In the genomic region with DNA sequence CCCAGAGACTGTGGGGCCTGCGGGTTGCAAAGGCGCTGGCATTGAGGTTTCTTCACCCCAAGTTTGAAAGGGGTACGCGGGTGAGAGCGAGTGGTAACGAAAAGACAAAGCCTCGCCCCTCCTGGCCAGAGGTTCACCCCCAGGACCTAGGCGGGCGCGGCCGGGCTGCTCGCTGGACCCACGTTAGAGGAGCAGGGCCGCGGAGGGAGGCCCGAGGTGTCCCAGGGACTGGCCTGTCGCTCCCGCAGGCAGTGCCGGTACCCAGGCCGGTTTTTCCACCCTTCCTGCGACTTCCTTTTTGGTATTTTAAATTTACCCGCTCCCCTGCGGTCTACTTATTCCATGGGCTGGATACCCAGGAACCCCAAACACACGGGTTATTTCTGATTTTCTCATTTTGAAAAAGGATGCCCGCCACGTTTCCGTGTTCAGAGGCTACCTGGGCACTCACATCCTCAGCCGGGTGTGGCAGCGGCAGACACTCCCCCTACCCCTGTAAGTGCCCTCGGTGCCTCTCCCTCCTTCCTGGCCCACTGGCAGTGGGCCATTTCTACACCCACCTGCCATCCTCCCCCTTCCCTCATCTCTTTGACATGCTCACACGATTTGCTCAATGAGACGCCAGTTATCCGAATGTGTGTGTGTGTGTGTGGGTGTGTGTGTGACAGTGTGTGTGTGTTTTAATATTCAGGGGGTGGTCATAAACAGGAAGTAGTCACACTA, we compare ENCODE assay signal across 8 cellular contexts. TPM values are rescaled to one million over a fixed set of nuclear protein-coding genes. Genes with fewer than 3 reads are reported as not detected.
DNase-seq lines count a peak whose midpoint lies in the region; ATAC-seq, FAIRE-seq and TF ChIP-seq lines count a peak whose summit lies in the region.

No MANE protein-coding gene starts in this region.

- no peak for TF ChIP-seq POLR2A in HepG2 (IDR thresholded peaks at IDR 0.05; ENCODE audit: insufficient read depth in 1 of 2, low read depth in 2 of 2, low read length in 2 of 2)
- TF ChIP-seq POLR2A in right lobe of liver (IDR thresholded peaks at IDR 0.05): no peak
- no peak for TF ChIP-seq POLR2A in breast epithelium (IDR thresholded peaks at IDR 0.05)

- peak overlapping the region; percentile 74 for H3K4me3 Mint-ChIP-seq in memory B cell

- no peaks in the 10 kb centered on the region for H3K79me2 ChIP-seq in HepG2 (ENCODE audit: insufficient read depth, low read length)

- BruUV-seq in HepG2 (replicated peaks; lab: Mats Ljungman, UMichigan): no TSS peak

- DNase-seq in HepG2 (ENCODE audit: low spot score) (no peak), right lobe of liver (no peak), breast epithelium (ENCODE audit: low spot score in 2 of 2) (no peak), memory B cell (ENCODE audit: low spot score in 2 of 2) (no peak), midbrain (lab: John Stamatoyannopoulos, UW) (no peak)
- DNase-seq in stimulated activated CD4-positive, alpha-beta T cell treated with anti-CD3 and anti-CD28 coated beads, Interleukin-4, amount 100 ng/mL, for 4 hours: no peak
- DNase-seq in activated CD4-positive, alpha-beta T cell treated with anti-CD3 and anti-CD28 coated beads for 48 hours: no peak

- no peak for TF ChIP-seq RAD21 in HepG2 (CRISPR knock-in tag; IDR thresholded peaks at IDR 0.05)

- no peaks in the 10 kb centered on the region for H3K9me3 ChIP-seq in HepG2 (ENCODE audit: low read length)
- H3K9me3 ChIP-seq in right lobe of liver: no peaks in the 10 kb centered on the region
- no peaks in the 10 kb centered on the region for H3K9me3 ChIP-seq in breast epithelium

- no peaks in the 10 kb centered on the region for H3K36me3 Mint-ChIP-seq in memory B cell

- no peak overlapping the region for H3K4me2 ChIP-seq in HepG2 (ENCODE audit: low read depth, low read length)

- H3K27me3 ChIP-seq in HepG2 (ENCODE audit: control insufficient read depth in 1 of 2, insufficient read depth in 2 of 2, low read length in 2 of 2) (peaks cover 10 to 94% of the 10 kb centered on the region in 2 experiments), right lobe of liver (peaks cover 0 to 15% of the 10 kb centered on the region in 2 donors), breast epithelium (peaks cover 0 to 88% of the 10 kb centered on the region in 2 donors)

- TF ChIP-seq CTCF in HepG2 (CRISPR knock-in tag; IDR thresholded peaks at IDR 0.05) (no peak), right lobe of liver (IDR thresholded peaks at IDR 0.05) (no peak), breast epithelium (IDR thresholded peaks at IDR 0.05) (no peak)

- intact Hi-C loops in HepG2 (cut with micrococcal nuclease; ENCODE audit: unreplicated experiment) (no loop called here), right lobe of liver (cut with DNase I) (loop anchor here in 1 of 2 donors (10.0 kb wide), 1 partner anchor 488 kb away; no protein-coding TSS in a partner anchor), breast epithelium (cut with DNase I; ENCODE audit: low total_unique reads) (no loop called here)

- in situ Hi-C loops in HepG2 (cut with HindIII; ENCODE audit: extremely low pct_ligation_motif_present, low pct_unique_long_range_greater_than_20kb): no loop called here

- H3K9ac ChIP-seq in HepG2 (ENCODE audit: insufficient read depth, low read depth, low read length): no peak overlapping the region

- H3K36me3 ChIP-seq in HepG2 (replicated peaks in 1 of 2; ENCODE audit: control insufficient read depth in 1 of 2, insufficient read depth in 2 of 2, low read length in 2 of 2) (no peaks in the 10 kb centered on the region), right lobe of liver (no peaks in the 10 kb centered on the region), breast epithelium (no peaks in the 10 kb centered on the region)

- peaks cover 9% of the 10 kb centered on the region for H3K4me1 ChIP-seq in HepG2 (ENCODE audit: insufficient read depth, low read length)
- no peaks in the 10 kb centered on the region for H3K4me1 ChIP-seq in right lobe of liver
- H3K4me1 ChIP-seq in breast epithelium: no peaks in the 10 kb centered on the region

- H3K27me3 Mint-ChIP-seq in memory B cell: peaks cover 31% of the 10 kb centered on the region

- ATAC-seq in HepG2: no peak
- ATAC-seq in right lobe of liver: no peak
- no peak for ATAC-seq in memory B cell (ENCODE audit: low read depth)
- ATAC-seq in HG03039 (IDR thresholded peaks at IDR 0.05; ENCODE audit: unreplicated experiment): no peak

- no peaks in the 10 kb centered on the region for H3K9me3 Mint-ChIP-seq in memory B cell

- H3K27ac ChIP-seq in HepG2 (ENCODE audit: extremely low read length, insufficient read depth, low read length) (no peak overlapping the region), right lobe of liver (no peak overlapping the region), breast epithelium (peak overlapping the region; percentile 32 to 33)

- H3K27ac Mint-ChIP-seq in memory B cell: no peak overlapping the region

- no peak overlapping the region for H2AFZ ChIP-seq in HepG2 (ENCODE audit: low read length)

- 22% methylated on average over 32 of the region's 33 CpGs for WGBS in HepG2 (ENCODE audit: low lambda C conversion rate)
- WGBS in right lobe of liver (ENCODE audit: insufficient coverage, low coverage, low lambda C conversion rate, missing lambda C conversion rate): 17% methylated on average over 11 of the region's 33 CpGs

- POLR2A ChIA-PET in HepG2 (lab: Yijun Ruan, JAX): no interaction called here

- H3K4me1 Mint-ChIP-seq in memory B cell: peaks cover 3% of the 10 kb centered on the region

- no peak for TF ChIP-seq EP300 in HepG2 (IDR thresholded peaks at IDR 0.05; ENCODE audit: low read depth in 2 of 2, low read length in 2 of 2)
- TF ChIP-seq EP300 in HepG2 (CRISPR knock-in tag; IDR thresholded peaks at IDR 0.05; ENCODE audit: borderline replicate concordance): no peak

- CTCF ChIA-PET in HepG2 (lab: Yijun Ruan, JAX; ENCODE audit: low intra/inter-chr PET ratio, low total read pairs): interaction anchor here (0.8 kb wide), 1 partner anchor 185 kb away, joined by 5 read pairs; no protein-coding TSS in a partner anchor

- no peak for FAIRE-seq in HepG2 (lab: Jason Lieb, UNC)

- H4K20me1 ChIP-seq in HepG2 (ENCODE audit: insufficient read depth, low read length): peaks cover 3% of the 10 kb centered on the region; the same call in 1 of the 2 replicates

- H3K4me3 ChIP-seq in HepG2 (replicated peaks in 1 of 3; ENCODE audit: insufficient read depth in 1 of 3, low read depth in 2 of 3, low read length in 3 of 3): no peak overlapping the region; a peak in 1 of 6 replicates
- H3K4me3 ChIP-seq in right lobe of liver: peak overlapping the region in 1 of 3 donors; percentile 43
- H3K4me3 ChIP-seq in breast epithelium: peak overlapping the region; percentile 28 to 63 (median 50)

RNA-seq across cellular contexts. Expression of gene FOXL1, which starts 1.6 kb away (rescaled TPM):
- not detected in 2 replicates for total RNA-seq in HepG2 (2016; rRNA removed; fragmentation: Illumina TruSeq; extraction: Trizol)
- not detected in 2 replicates for total RNA-seq in HepG2 (2016; cell fraction: cytosol; rRNA removed; fragmentation: Illumina TruSeq; extraction: Trizol; ENCODE audit: low read depth)
- not detected in 2 replicates for total RNA-seq in HepG2 (2016; cell fraction: insoluble cytoplasmic fraction; rRNA removed; fragmentation: Illumina TruSeq; extraction: Trizol)
- total RNA-seq in HepG2 (2016; cell fraction: membrane; rRNA removed; fragmentation: Illumina TruSeq; extraction: Trizol): not detected in 2 replicates
- total RNA-seq in HepG2 (2016; cell fraction: nucleus; rRNA removed; fragmentation: Illumina TruSeq; extraction: Trizol): not detected in 2 replicates
- polyA plus RNA-seq in HepG2 (2011; rRNA removed): not detected in 2 replicates
- polyA plus RNA-seq in HepG2 (2011; cell fraction: cytosol; rRNA removed): 0.01 TPM in 1 of 2 replicates, not detected in the other
- polyA plus RNA-seq in HepG2 (2011; cell fraction: nucleus; rRNA removed): not detected in 2 replicates
- polyA plus RNA-seq in HepG2 (2012): not detected in 2 replicates
- not detected in 2 replicates for polyA plus RNA-seq in HepG2 (2016; cell fraction: cytosol; fragmentation: Illumina TruSeq; extraction: Trizol; ENCODE audit: low read depth)
- polyA plus RNA-seq in HepG2 (2016; cell fraction: insoluble cytoplasmic fraction; fragmentation: Illumina TruSeq; extraction: Trizol; ENCODE audit: low read depth): not detected in 2 replicates
- polyA plus RNA-seq in HepG2 (2016; cell fraction: membrane; fragmentation: Illumina TruSeq; extraction: Trizol; ENCODE audit: low read depth): not detected in 2 replicates
- polyA plus RNA-seq in HepG2 (2016; cell fraction: nucleus; fragmentation: Illumina TruSeq; extraction: Trizol; ENCODE audit: insufficient read depth, low read depth): not detected in 2 replicates
- 1.1 TPM in 1 of 2 replicates, not detected in the other for polyA minus RNA-seq in HepG2 (2011; rRNA and poly(A)+ RNA removed; ENCODE audit: low replicate concordance)
- not detected in 2 replicates for polyA minus RNA-seq in HepG2 (2011; cell fraction: cytosol; rRNA and poly(A)+ RNA removed)
- polyA minus RNA-seq in HepG2 (2011; cell fraction: nucleus; rRNA and poly(A)+ RNA removed): not detected in 2 replicates
- total RNA-seq in right lobe of liver: under 1 TPM in 4 of 6 experiments, not detected in 2; 0.15 to 0.74 (median 0.46) TPM
- total RNA-seq in breast epithelium: 1 to 10 TPM in 1 of 3 donors, under 1 TPM in 2; 0.16 to 1.5 (median 0.98) TPM

RNA-seq across cellular contexts. Expression of gene FOXC2, which starts 10.1 kb away (rescaled TPM):
- total RNA-seq in HepG2 (2016; rRNA removed; fragmentation: Illumina TruSeq; extraction: Trizol) (not detected in 2 replicates), right lobe of liver (under 1 TPM in 1 of 6 experiments, not detected in 5; 0.20 TPM), breast epithelium (under 1 TPM; 0.15 to 0.98 (median 0.32) TPM)
- not detected in 2 replicates for total RNA-seq in HepG2 (2016; cell fraction: cytosol; rRNA removed; fragmentation: Illumina TruSeq; extraction: Trizol; ENCODE audit: low read depth)
- total RNA-seq in HepG2 (2016; cell fraction: insoluble cytoplasmic fraction; rRNA removed; fragmentation: Illumina TruSeq; extraction: Trizol): not detected in 2 replicates
- not detected in 2 replicates for total RNA-seq in HepG2 (2016; cell fraction: membrane; rRNA removed; fragmentation: Illumina TruSeq; extraction: Trizol)
- not detected in 2 replicates for total RNA-seq in HepG2 (2016; cell fraction: nucleus; rRNA removed; fragmentation: Illumina TruSeq; extraction: Trizol)
- polyA plus RNA-seq in HepG2 (2011; rRNA removed): 0.05 TPM in 1 of 2 replicates, not detected in the other
- polyA plus RNA-seq in HepG2 (2011; cell fraction: cytosol; rRNA removed): not detected in 2 replicates
- 0.26 and 0.31 TPM in 2 replicates for polyA plus RNA-seq in HepG2 (2011; cell fraction: nucleus; rRNA removed)
- 0.08 TPM in 1 of 2 replicates, not detected in the other for polyA plus RNA-seq in HepG2 (2012)
- polyA plus RNA-seq in HepG2 (2016; cell fraction: cytosol; fragmentation: Illumina TruSeq; extraction: Trizol; ENCODE audit: low read depth): not detected in 2 replicates
- not detected in 2 replicates for polyA plus RNA-seq in HepG2 (2016; cell fraction: insoluble cytoplasmic fraction; fragmentation: Illumina TruSeq; extraction: Trizol; ENCODE audit: low read depth)
- polyA plus RNA-seq in HepG2 (2016; cell fraction: membrane; fragmentation: Illumina TruSeq; extraction: Trizol; ENCODE audit: low read depth): not detected in 2 replicates
- polyA plus RNA-seq in HepG2 (2016; cell fraction: nucleus; fragmentation: Illumina TruSeq; extraction: Trizol; ENCODE audit: insufficient read depth, low read depth): not detected in 2 replicates
- 0.82 TPM in 1 of 2 replicates, not detected in the other for polyA minus RNA-seq in HepG2 (2011; rRNA and poly(A)+ RNA removed; ENCODE audit: low replicate concordance)
- polyA minus RNA-seq in HepG2 (2011; cell fraction: cytosol; rRNA and poly(A)+ RNA removed): not detected in 2 replicates
- polyA minus RNA-seq in HepG2 (2011; cell fraction: nucleus; rRNA and poly(A)+ RNA removed): 0.13 TPM in 1 of 2 replicates, not detected in the other

RNA-seq across cellular contexts. Expression of gene MTHFSD, which starts 21.7 kb away (rescaled TPM):
- total RNA-seq in HepG2 (2016; rRNA removed; fragmentation: Illumina TruSeq; extraction: Trizol) (8.9 and 16.3 TPM in 2 replicates), right lobe of liver (10 to 100 TPM in 2 of 6 experiments, 1 to 10 TPM in 4; 5.9 to 11.6 (median 9.0) TPM), breast epithelium (10 to 100 TPM; 15.8 to 30.2 (median 27.7) TPM)
- total RNA-seq in HepG2 (2016; cell fraction: cytosol; rRNA removed; fragmentation: Illumina TruSeq; extraction: Trizol; ENCODE audit: low read depth): 3.0 and 3.2 TPM in 2 replicates
- 9.5 and 14.5 TPM in 2 replicates for total RNA-seq in HepG2 (2016; cell fraction: insoluble cytoplasmic fraction; rRNA removed; fragmentation: Illumina TruSeq; extraction: Trizol)
- total RNA-seq in HepG2 (2016; cell fraction: membrane; rRNA removed; fragmentation: Illumina TruSeq; extraction: Trizol): 6.0 and 6.1 TPM in 2 replicates
- total RNA-seq in HepG2 (2016; cell fraction: nucleus; rRNA removed; fragmentation: Illumina TruSeq; extraction: Trizol): 21.7 and 25.7 TPM in 2 replicates
- 14.2 and 15.8 TPM in 2 replicates for polyA plus RNA-seq in HepG2 (2011; rRNA removed)
- polyA plus RNA-seq in HepG2 (2011; cell fraction: cytosol; rRNA removed): 5.8 and 6.4 TPM in 2 replicates
- polyA plus RNA-seq in HepG2 (2011; cell fraction: nucleus; rRNA removed): 85.9 and 86.6 TPM in 2 replicates
- polyA plus RNA-seq in HepG2 (2012): 8.3 and 11.3 TPM in 2 replicates
- 1.9 and 2.3 TPM in 2 replicates for polyA plus RNA-seq in HepG2 (2016; cell fraction: cytosol; fragmentation: Illumina TruSeq; extraction: Trizol; ENCODE audit: low read depth)
- polyA plus RNA-seq in HepG2 (2016; cell fraction: insoluble cytoplasmic fraction; fragmentation: Illumina TruSeq; extraction: Trizol; ENCODE audit: low read depth): 9.8 and 13.1 TPM in 2 replicates
- 4.8 and 5.1 TPM in 2 replicates for polyA plus RNA-seq in HepG2 (2016; cell fraction: membrane; fragmentation: Illumina TruSeq; extraction: Trizol; ENCODE audit: low read depth)
- polyA plus RNA-seq in HepG2 (2016; cell fraction: nucleus; fragmentation: Illumina TruSeq; extraction: Trizol; ENCODE audit: insufficient read depth, low read depth): 28.2 and 29.9 TPM in 2 replicates
- polyA minus RNA-seq in HepG2 (2011; rRNA and poly(A)+ RNA removed; ENCODE audit: low replicate concordance): 27.7 and 27.8 TPM in 2 replicates
- polyA minus RNA-seq in HepG2 (2011; cell fraction: cytosol; rRNA and poly(A)+ RNA removed): 5.9 and 9.4 TPM in 2 replicates
- 76.5 and 82.9 TPM in 2 replicates for polyA minus RNA-seq in HepG2 (2011; cell fraction: nucleus; rRNA and poly(A)+ RNA removed)

Comparison
In these comparisons a context has a peak if more than half of its experiments do, and no peak if none do; other contexts are left out.
1. H3K27ac ChIP-seq: peak in breast epithelium (2 of 2); none in HepG2 (single experiment) and right lobe of liver (0 of 3).
2. H3K4me3 ChIP-seq: peak in breast epithelium (3 of 3); none in HepG2 (0 of 3).